ENCODE assay signal across 24 cellular contexts in the genomic region with DNA sequence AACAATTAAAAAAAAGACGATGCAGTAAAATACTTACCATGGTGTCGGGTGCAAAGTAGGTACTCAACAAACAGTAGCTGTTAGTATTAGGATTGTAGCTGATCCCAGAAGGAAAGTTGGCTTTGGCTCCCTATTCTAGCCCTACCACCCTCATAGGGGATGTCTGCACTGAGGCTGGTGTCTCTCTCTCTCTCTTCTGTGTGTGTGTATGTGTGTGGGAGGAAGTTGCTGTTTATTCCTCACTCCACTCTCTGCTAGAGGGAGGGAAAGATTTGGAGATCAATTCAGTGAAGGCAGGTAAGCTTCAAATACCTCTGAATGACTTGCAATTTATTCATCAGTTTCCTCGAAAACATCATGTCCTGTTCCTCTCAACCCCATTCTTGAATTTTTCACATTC.
A peak's percentile ranks its signal among the peaks of the same experiment; 100 is the strongest.
DNase-seq lines count a peak whose midpoint lies in the region; ATAC-seq, FAIRE-seq and TF ChIP-seq lines count a peak whose summit lies in the region.
"Had no signal": no experiment of that assay in that cellular context is flagged by ENCODE, and none has a peak within 500 bp of the region (broad histone marks: within the 10 kb centered on the region; RNA-seq: fewer than 3 reads in every experiment).

No MANE protein-coding gene starts in this region.

- TF ChIP-seq POLR2A in HepG2 (IDR thresholded peaks at IDR 0.05; ENCODE audit: insufficient read depth in 1 of 2, low read depth in 2 of 2, low read length in 2 of 2) (no peak), right lobe of liver (IDR thresholded peaks at IDR 0.05) (no peak), H1 (IDR thresholded peaks at IDR 0.05; ENCODE audit: control extremely low read depth in 1 of 2, low read depth in 2 of 2, low read length in 2 of 2) (no peak), sigmoid colon (IDR thresholded peaks at IDR 0.05) (no peak)

- no peak overlapping the region for H2BK20ac ChIP-seq in H1 (ENCODE audit: low read length)

- no peak overlapping the region for H2BK5ac ChIP-seq in H1 (ENCODE audit: low read depth, low read length)

- H4K5ac ChIP-seq in H1 (ENCODE audit: insufficient read length, low read depth, low read length): no peak overlapping the region

- H3K4me2 ChIP-seq in HepG2 (ENCODE audit: low read depth, low read length) (no peak overlapping the region), H1 (ENCODE audit: insufficient read depth in 1 of 2, low read depth in 2 of 2, low read length in 2 of 2) (no peak overlapping the region)
- H3K4me2 ChIP-seq: BLaER1, GM23338 had no signal

- H3K18ac ChIP-seq in H1 (ENCODE audit: extremely low read depth, low read length): no peak overlapping the region

- POLR2A ChIA-PET in HepG2 (lab: Yijun Ruan, JAX): no interaction called here
- POLR2A ChIA-PET in H1 (lab: Charles Lee; ENCODE audit: partially characterized antibody): no interaction called here

- H3K79me2 ChIP-seq in HepG2 (ENCODE audit: insufficient read depth, low read length) (no peaks in the 10 kb centered on the region), H1 (ENCODE audit: control insufficient read depth in 1 of 2, insufficient read depth in 2 of 2, low read length in 2 of 2) (no peaks in the 10 kb centered on the region)

- in situ Hi-C loops in HepG2 (cut with HindIII; ENCODE audit: extremely low pct_ligation_motif_present, low pct_unique_long_range_greater_than_20kb): no loop called here

- H3K27me3 Mint-ChIP-seq in CD14-positive monocyte (ENCODE audit: low read depth in 3 of 3): peaks cover 9 to 14% (median 12%) of the 10 kb centered on the region in 3 donors

- no peak overlapping the region for H3K4me3 ChIP-seq in HepG2 (replicated peaks in 1 of 3; ENCODE audit: insufficient read depth in 1 of 3, low read depth in 2 of 3, low read length in 3 of 3)
- no peak overlapping the region for H3K4me3 ChIP-seq in right lobe of liver
- H3K4me3 ChIP-seq in H1 (ENCODE audit: extremely low read depth in 1 of 4, insufficient read depth in 2 of 4, low read depth in 3 of 4, low read length in 4 of 4): no peak overlapping the region
- H3K4me3 ChIP-seq in sigmoid colon: no peak overlapping the region
- H3K4me3 ChIP-seq: BLaER1, GM12878, GM23338 had no signal

- H2BK120ac ChIP-seq in H1 (replicated peaks; ENCODE audit: low read depth, low read length): no peak overlapping the region

- no peak overlapping the region for H3K14ac ChIP-seq in H1 (ENCODE audit: insufficient read length)

- no peaks in the 10 kb centered on the region for H3K36me3 ChIP-seq in HepG2 (replicated peaks in 1 of 2; ENCODE audit: control insufficient read depth in 1 of 2, insufficient read depth in 2 of 2, low read length in 2 of 2)
- no peaks in the 10 kb centered on the region for H3K36me3 ChIP-seq in right lobe of liver
- no peaks in the 10 kb centered on the region for H3K36me3 ChIP-seq in H1 (ENCODE audit: control insufficient read depth in 2 of 4, insufficient read depth in 4 of 4, low read length in 3 of 4)
- no peaks in the 10 kb centered on the region for H3K36me3 ChIP-seq in sigmoid colon
- H3K36me3 ChIP-seq: BLaER1 had no signal

- H2BK15ac ChIP-seq in H1 (ENCODE audit: low read length): 0 out of 2 replicates have a peak overlapping the region, but pooled peaks have one; percentile 9

- BruUV-seq in HepG2 (replicated peaks; lab: Mats Ljungman, UMichigan): no TSS peak

- DNase-seq in HepG2 (ENCODE audit: low spot score): no peak
- no peak for DNase-seq in right lobe of liver
- no peak for DNase-seq in H1 (ENCODE audit: low read depth in 1 of 2, low spot score in 2 of 2)
- DNase-seq in islet precursor cell: peak; percentile 7
- DNase-seq in stimulated activated CD4-positive, alpha-beta T cell treated with anti-CD3 and anti-CD28 coated beads, Interleukin-4, amount 100 ng/mL, for 24 hours: no peak
- no peak for DNase-seq in CD14-positive monocyte (ENCODE audit: low spot score)
- DNase-seq in sigmoid colon: no peak
- DNase-seq: CD4-positive, alpha-beta T cell; CD8-positive, alpha-beta memory T cell; DMS 273 treated with DMSO at 0.1 percent for 48 hours; DMS79; EL; GDM1; HCEC 1CT had no signal

- FAIRE-seq in HepG2 (lab: Jason Lieb, UNC) (no peak), H1 (lab: Jason Lieb, UNC) (no peak)
- FAIRE-seq: A204.1, D721Med, GM12878, GM19239, H54 had no signal

- ATAC-seq in HepG2 (no peak), right lobe of liver (no peak)
- ATAC-seq: GM12878, GM23338 had no signal

- no peak overlapping the region for H2BK12ac ChIP-seq in H1 (ENCODE audit: low read depth, low read length)

- H3K79me1 ChIP-seq in H1 (ENCODE audit: low read depth, low read length): no peaks in the 10 kb centered on the region

- no peak overlapping the region for H3K9ac ChIP-seq in HepG2 (ENCODE audit: insufficient read depth, low read depth, low read length)
- no peak overlapping the region for H3K9ac ChIP-seq in H1 (replicated peaks in 1 of 4; ENCODE audit: extremely low read depth in 1 of 4, low read depth in 3 of 4, low read length in 3 of 4)
- H3K9ac ChIP-seq: BLaER1 had no signal

- intact Hi-C loops in HepG2 (cut with micrococcal nuclease; ENCODE audit: unreplicated experiment): no loop called here
- intact Hi-C loops in right lobe of liver (cut with DNase I): no loop called here
- intact Hi-C loops in CD14-positive monocyte (cut with micrococcal nuclease): no loop called here
- intact Hi-C loops in sigmoid colon (cut with DNase I): no loop called here

- H3K9me3 ChIP-seq in HepG2 (ENCODE audit: low read length) (no peaks in the 10 kb centered on the region), right lobe of liver (no peaks in the 10 kb centered on the region), H1 (ENCODE audit: insufficient read depth in 2 of 2, low read depth in 1 of 2, low read length in 1 of 2) (no peaks in the 10 kb centered on the region), sigmoid colon (no peaks in the 10 kb centered on the region)
- H3K9me3 ChIP-seq: BLaER1 had no signal

- WGBS in HepG2 (ENCODE audit: low lambda C conversion rate): 3% methylated on average over 3 of the region's 3 CpGs
- 69% methylated on average over 3 of the region's 3 CpGs for WGBS in right lobe of liver (ENCODE audit: insufficient coverage, low coverage, low lambda C conversion rate, missing lambda C conversion rate)
- WGBS in H1 (ENCODE audit: extremely low coverage in 1 of 2, insufficient coverage in 1 of 2, insufficient read length in 1 of 2, insufficient replicate concordance in 2 of 2, low coverage in 1 of 2, low lambda C conversion rate in 2 of 2, missing lambda C conversion rate in 1 of 2), 2 experiments: 94% methylated on average over 3 of the region's 3 CpGs; no CpG with 5 or more reads in 1 of the 2 experiments
- 86 to 92% methylated on average over 3 of the region's 3 CpGs for WGBS in sigmoid colon, 2 donors

- H3K36me3 Mint-ChIP-seq in CD14-positive monocyte: no peaks in the 10 kb centered on the region
- H3K36me3 Mint-ChIP-seq: CD8-positive, alpha-beta memory T cell had no signal

- TF ChIP-seq EP300 in HepG2 (IDR thresholded peaks at IDR 0.05; ENCODE audit: low read depth in 2 of 2, low read length in 2 of 2): no peak
- no peak for TF ChIP-seq EP300 in HepG2 (CRISPR knock-in tag; IDR thresholded peaks at IDR 0.05; ENCODE audit: borderline replicate concordance)
- no peak for TF ChIP-seq EP300 in H1 (IDR thresholded peaks at IDR 0.05; ENCODE audit: borderline replicate concordance in 1 of 2, low read depth in 2 of 2, low read length in 2 of 2)
- TF ChIP-seq EP300 in sigmoid colon (IDR thresholded peaks at IDR 0.05): no peak

- no peaks in the 10 kb centered on the region for H3K23me2 ChIP-seq in H1 (ENCODE audit: low read depth, low read length)

- no peak overlapping the region for H4K8ac ChIP-seq in H1 (ENCODE audit: extremely low read depth, insufficient read depth, low read length)

- no peak overlapping the region for H2AK5ac ChIP-seq in H1 (ENCODE audit: low read depth, low read length)

- H3K4me3 Mint-ChIP-seq in CD14-positive monocyte: no peak overlapping the region
- H3K4me3 Mint-ChIP-seq: B cell; CD4-positive, alpha-beta T cell; CD8-positive, alpha-beta memory T cell; GM23338 had no signal

- H3K23ac ChIP-seq in H1 (ENCODE audit: insufficient read length): no peak overlapping the region

- peaks cover 17% of the 10 kb centered on the region for H3K4me1 ChIP-seq in HepG2 (ENCODE audit: insufficient read depth, low read length)
- H3K4me1 ChIP-seq in right lobe of liver: no peaks in the 10 kb centered on the region
- H3K4me1 ChIP-seq in H1 (replicated peaks in 1 of 4; ENCODE audit: control insufficient read depth in 3 of 4, insufficient read depth in 4 of 4, low read length in 3 of 4): peaks cover 0 to 3% (median 1%) of the 10 kb centered on the region in 4 experiments; a peak in 2 of 7 replicates
- H3K4me1 ChIP-seq in sigmoid colon: no peaks in the 10 kb centered on the region

- no peaks in the 10 kb centered on the region for H3K4me1 Mint-ChIP-seq in CD14-positive monocyte
- H3K4me1 Mint-ChIP-seq: B cell; CD8-positive, alpha-beta memory T cell had no signal

- peaks cover 0 to 2% (median 0%) of the 10 kb centered on the region in 7 donors for H3K9me3 Mint-ChIP-seq in CD14-positive monocyte
- H3K9me3 Mint-ChIP-seq: CD4-positive, alpha-beta T cell; CD8-positive, alpha-beta memory T cell; GM23338 had no signal

- no peak overlapping the region for H3K27ac Mint-ChIP-seq in CD14-positive monocyte
- H3K27ac Mint-ChIP-seq: B cell; CD4-positive, alpha-beta T cell; CD8-positive, alpha-beta memory T cell; GM23338 had no signal

- H3K4ac ChIP-seq in H1 (replicated peaks; ENCODE audit: insufficient read length, low read depth, low read length): no peak overlapping the region

- CTCF ChIA-PET in HepG2 (lab: Yijun Ruan, JAX; ENCODE audit: low intra/inter-chr PET ratio, low total read pairs): no interaction called here
- CTCF ChIA-PET in H1 (lab: Charles Lee; ENCODE audit: partially characterized antibody): interaction anchor here (0.9 to 1.6 kb wide), 7 partner anchors 10 to 362 kb away, joined by 3 to 6 read pairs (median 3); no protein-coding TSS in a partner anchor

- H4K20me1 ChIP-seq in HepG2 (ENCODE audit: insufficient read depth, low read length) (no peaks in the 10 kb centered on the region), H1 (replicated peaks in 1 of 2; ENCODE audit: control insufficient read depth in 1 of 2, insufficient read depth in 2 of 2, low read length in 2 of 2) (no peaks in the 10 kb centered on the region)
- H4K20me1 ChIP-seq: BLaER1 had no signal

- H3K27me3 ChIP-seq in HepG2 (ENCODE audit: control insufficient read depth in 1 of 2, insufficient read depth in 2 of 2, low read length in 2 of 2) (peaks cover 3 to 31% of the 10 kb centered on the region in 2 experiments; a peak in 4 of 5 replicates), right lobe of liver (no peaks in the 10 kb centered on the region), H1 (replicated peaks in 1 of 4; ENCODE audit: control insufficient read depth in 3 of 4, extremely low read depth in 1 of 4, insufficient read depth in 3 of 4, low read length in 3 of 4) (no peaks in the 10 kb centered on the region), sigmoid colon (peaks cover 0 to 24% (median 0%) of the 10 kb centered on the region in 3 donors)
- H3K27me3 ChIP-seq: BLaER1 had no signal

- H3K56ac ChIP-seq in H1 (replicated peaks; ENCODE audit: insufficient read length, low read depth, low read length): no peak overlapping the region

- TF ChIP-seq RAD21 in HepG2 (CRISPR knock-in tag; IDR thresholded peaks at IDR 0.05) (no peak), H1 (IDR thresholded peaks at IDR 0.05 in 1 of 2, conservative IDR thresholded peaks at IDR 0.05 in 1 of 2; ENCODE audit: low read depth in 2 of 2, low read length in 2 of 2) (no peak)

- H3K27ac ChIP-seq in HepG2 (ENCODE audit: extremely low read length, insufficient read depth, low read length) (no peak overlapping the region), right lobe of liver (no peak overlapping the region), H1 (ENCODE audit: low read depth, low read length) (no peak overlapping the region), sigmoid colon (no peak overlapping the region)
- H3K27ac ChIP-seq: 22Rv1, BLaER1, C4-2B had no signal

- TF ChIP-seq CTCF in HepG2 (CRISPR knock-in tag; IDR thresholded peaks at IDR 0.05): no peak
- no peak for TF ChIP-seq CTCF in right lobe of liver (IDR thresholded peaks at IDR 0.05)
- no peak for TF ChIP-seq CTCF in H1 (IDR thresholded peaks at IDR 0.05; ENCODE audit: control extremely low read depth in 1 of 3, insufficient read depth in 1 of 3, low read depth in 1 of 3, low read length in 3 of 3)
- no peak for TF ChIP-seq CTCF in CD14-positive monocyte (IDR thresholded peaks at IDR 0.05)
- no peak for TF ChIP-seq CTCF in sigmoid colon (IDR thresholded peaks at IDR 0.05)

- H2AFZ ChIP-seq in HepG2 (ENCODE audit: low read length) (no peak overlapping the region), H1 (ENCODE audit: low read length) (no peak overlapping the region)
- H2AFZ ChIP-seq: GM23338 had no signal

- H4K91ac ChIP-seq in H1 (replicated peaks; ENCODE audit: insufficient read length, low read length): no peak overlapping the region
